8 cellular contexts compared by ENCODE assay signal in the genomic region with DNA sequence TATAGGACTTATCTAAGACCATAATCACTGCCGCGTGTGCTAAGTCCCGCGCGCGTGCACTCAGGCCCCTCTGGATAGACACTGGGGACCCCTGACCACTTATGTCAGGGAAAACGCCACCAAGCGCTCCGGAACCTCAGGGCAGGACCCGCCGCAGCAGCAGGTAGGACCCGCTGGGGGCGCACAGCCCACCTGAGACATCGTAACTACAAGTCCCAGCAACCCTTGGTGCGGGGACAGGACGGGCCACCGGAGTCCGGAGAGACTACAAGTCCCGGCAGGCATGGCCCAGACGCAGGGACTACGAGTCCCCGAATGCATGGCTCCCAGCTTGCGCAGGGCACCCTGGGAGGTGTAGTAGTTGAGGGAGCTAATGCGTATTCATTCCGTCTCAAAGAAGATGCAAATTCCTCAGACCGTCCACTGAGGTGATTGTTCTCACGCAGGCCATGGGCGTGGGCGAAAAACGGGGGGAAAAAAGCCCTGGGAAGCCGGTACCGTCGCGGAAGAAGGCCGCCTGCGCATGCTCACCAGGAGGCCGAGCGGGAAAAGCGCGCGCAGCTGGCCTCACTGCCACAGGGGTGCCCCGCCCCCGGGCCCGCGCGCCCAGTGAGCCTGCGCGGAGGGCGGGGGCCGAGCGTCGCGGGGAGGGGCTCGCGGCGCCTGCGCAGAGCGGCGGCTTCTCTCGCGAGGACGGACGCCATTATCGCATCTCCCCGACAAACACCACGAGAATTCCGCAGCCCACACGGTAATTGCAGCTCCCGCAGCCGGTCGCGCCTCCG. TPM values are rescaled to one million over a fixed set of nuclear protein-coding genes. Genes with fewer than 3 reads are reported as not detected.
A peak's percentile ranks its signal among the peaks of the same experiment; 100 is the strongest.
DNase-seq lines count a peak whose midpoint lies in the region; ATAC-seq, FAIRE-seq and TF ChIP-seq lines count a peak whose summit lies in the region.

A gene with protein sequence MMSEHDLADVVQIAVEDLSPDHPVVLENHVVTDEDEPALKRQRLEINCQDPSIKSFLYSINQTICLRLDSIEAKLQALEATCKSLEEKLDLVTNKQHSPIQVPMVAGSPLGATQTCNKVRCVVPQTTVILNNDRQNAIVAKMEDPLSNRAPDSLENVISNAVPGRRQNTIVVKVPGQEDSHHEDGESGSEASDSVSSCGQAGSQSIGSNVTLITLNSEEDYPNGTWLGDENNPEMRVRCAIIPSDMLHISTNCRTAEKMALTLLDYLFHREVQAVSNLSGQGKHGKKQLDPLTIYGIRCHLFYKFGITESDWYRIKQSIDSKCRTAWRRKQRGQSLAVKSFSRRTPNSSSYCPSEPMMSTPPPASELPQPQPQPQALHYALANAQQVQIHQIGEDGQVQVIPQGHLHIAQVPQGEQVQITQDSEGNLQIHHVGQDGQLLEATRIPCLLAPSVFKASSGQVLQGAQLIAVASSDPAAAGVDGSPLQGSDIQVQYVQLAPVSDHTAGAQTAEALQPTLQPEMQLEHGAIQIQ (plus strand): TSS at position 670 of the 785 bp plus-strand sequence. CDS start 23,682 bp downstream, outside the sequence.

- H3K4me3 ChIP-seq in BE2C (ENCODE audit: low read depth, low read length) (peak within 1 kb of the TSS; percentile 81), keratinocyte (ENCODE audit: control insufficient read depth in 2 of 3, extremely low read depth in 1 of 3, insufficient read depth in 2 of 3, low read depth in 1 of 3, low read length in 3 of 3) (peak within 1 kb of the TSS; percentile 72 to 94 (median 87))

- H3K36me3 ChIP-seq in BE2C (peaks cover 4% of the 10 kb centered on the region), keratinocyte (ENCODE audit: control insufficient read depth in 2 of 2, extremely low read depth in 1 of 2, insufficient read depth in 2 of 2, low read length in 2 of 2) (peaks cover 16 to 18% of the 10 kb centered on the region in 2 experiments)

- FAIRE-seq in keratinocyte (lab: Jason Lieb, UNC) = peak; percentile 81

- peak; percentile 99 for DNase-seq in BE2C
- DNase-seq in NCI-H510A (lab: John Stamatoyannopoulos, UW) = peak; percentile 91
- peak; percentile 96 for DNase-seq in activated CD4-positive, alpha-beta T cell treated with anti-CD3 and anti-CD28 coated beads for 1 hour
- peak; percentile 99 for DNase-seq in cerebellum (ENCODE audit: low spot score)
- peak; percentile 94 for DNase-seq in keratinocyte (ENCODE audit: low read depth, low spot score)
- peak; percentile 90 to 95 for DNase-seq in stimulated activated CD4-positive, alpha-beta T cell treated with anti-CD3 and anti-CD28 coated beads, Interleukin-15, amount 100 ng/mL, for 1 hour (ENCODE audit: low read depth in 1 of 2, low spot score in 1 of 2)

- H3K9me3 ChIP-seq in BE2C (no peaks in the 10 kb centered on the region), keratinocyte (ENCODE audit: control insufficient read depth, low read depth, low read length) (no peaks in the 10 kb centered on the region)

- no peaks in the 10 kb centered on the region for H4K20me1 ChIP-seq in keratinocyte (ENCODE audit: control insufficient read depth, extremely low read depth, insufficient read depth, low read length)

- dilution Hi-C loops in keratinocyte (cut with MboI; ENCODE audit: extremely low pct_ligation_motif_present, low sequenced_read_pairs) = no loop called here

- peak; percentile 85 for ATAC-seq in HG03439 (IDR thresholded peaks at IDR 0.05; ENCODE audit: unreplicated experiment)

- peak; percentile 53 for TF ChIP-seq POLR2A in GM19193 (IDR thresholded peaks at IDR 0.05; ENCODE audit: extremely low read depth, insufficient read depth, insufficient read length)

- H3K4me2 ChIP-seq in keratinocyte (ENCODE audit: control insufficient read depth, extremely low read depth, insufficient read depth, low read depth, low read length) = peak within 1 kb of the TSS; percentile 86

- TF ChIP-seq CTCF in BE2C (IDR thresholded peaks at IDR 0.05; ENCODE audit: low read depth, low read length) (peak; percentile 61), keratinocyte (optimal IDR thresholded peaks at IDR 0.05 in 1 of 3, IDR thresholded peaks at IDR 0.05 in 1 of 3, conservative IDR thresholded peaks at IDR 0.05 in 1 of 3; ENCODE audit: extremely low read depth in 1 of 3, insufficient read depth in 2 of 3, low read length in 3 of 3) (peak; percentile 32 to 45 (median 39))

- peaks cover 4% of the 10 kb centered on the region for H3K4me1 ChIP-seq in BE2C
- H3K4me1 ChIP-seq in keratinocyte (ENCODE audit: control insufficient read depth, extremely low read depth, insufficient read depth, low read length) = peaks cover 10% of the 10 kb centered on the region

- H3K9ac ChIP-seq in keratinocyte (ENCODE audit: control insufficient read depth, extremely low read depth, insufficient read depth, low read length) = peak within 1 kb of the TSS; percentile 94

- H3K27me3 ChIP-seq in BE2C (no peaks in the 10 kb centered on the region), keratinocyte (ENCODE audit: control insufficient read depth, extremely low read depth, insufficient read depth, low read length) (no peaks in the 10 kb centered on the region)

- peaks cover 44% of the 10 kb centered on the region for H3K79me2 ChIP-seq in keratinocyte (ENCODE audit: control insufficient read depth, insufficient read depth, low read length)

- peak within 1 kb of the TSS; percentile 83 for H3K27ac ChIP-seq in keratinocyte (ENCODE audit: control insufficient read depth, insufficient read depth, low read length)

- no peaks in the 10 kb centered on the region for H3K9me1 ChIP-seq in keratinocyte (ENCODE audit: control insufficient read depth, extremely low read depth, insufficient read depth, low read length)

- peak within 1 kb of the TSS; percentile 83 for H2AFZ ChIP-seq in keratinocyte (ENCODE audit: control insufficient read depth, low read length)

RNA-seq across cellular contexts. Expression of the gene that starts here (rescaled TPM):
- 69.2 TPM for polyA plus RNA-seq in BE2C (2012; ENCODE audit: insufficient read depth, insufficient read length, low read depth)
- total RNA-seq in cerebellum = 39.1 TPM
- polyA plus RNA-seq in keratinocyte = 10.0 to 12.9 TPM (median 10.8 TPM) in 3 replicates
- 13.1 TPM for polyA plus RNA-seq in keratinocyte (2011; ENCODE audit: low read depth)
- polyA plus RNA-seq in keratinocyte (2011; cell fraction: cytosol; rRNA removed) = 9.4 and 9.8 TPM in 2 replicates
- 24.4 and 26.9 TPM in 2 replicates for polyA plus RNA-seq in keratinocyte (2011; cell fraction: nucleus; rRNA removed)
- polyA plus RNA-seq in keratinocyte (2012; ENCODE audit: low replicate concordance) = 8.6 and 12.8 TPM in 2 replicates
- polyA minus RNA-seq in keratinocyte = 21.7 to 27.9 TPM (median 23.6 TPM) in 3 replicates
- 27.4 TPM for polyA minus RNA-seq in keratinocyte (2011; cell fraction: cytosol; rRNA and poly(A)+ RNA removed)
- 23.3 and 24.7 TPM in 2 replicates for polyA minus RNA-seq in keratinocyte (2011; cell fraction: nucleus; rRNA and poly(A)+ RNA removed)

Comparison
In these comparisons a context has a peak if more than half of its experiments do, and no peak if none do; other contexts are left out.
1. Peak in every context shown above with its lines: DNase-seq, ATAC-seq, H3K4me3 ChIP-seq and H3K27ac ChIP-seq.